In genomic region chr17:29103341-29103740, GRCh38 we compare ENCODE assay signal across 27 cellular contexts.
DNase-seq lines count a peak whose midpoint lies in the region; ATAC-seq and TF ChIP-seq lines count a peak whose summit lies in the region.
"Had no signal": no experiment of that assay in that cellular context is flagged by ENCODE, and none has a peak within 500 bp of the region (broad histone marks: within the 10 kb centered on the region; RNA-seq: fewer than 3 reads in every experiment).

No MANE protein-coding gene starts in this region.

- peak overlapping the region; percentile 46 for H3K4me2 ChIP-seq in mammary epithelial cell (ENCODE audit: insufficient read depth, low read depth, low read length)

- POLR2A ChIA-PET in HEK293 (lab: Yijun Ruan, JAX) = no interaction called here

- DNase-seq in 8988T = peak; percentile 53
- no peak for DNase-seq in mammary epithelial cell
- peak; percentile 67 for DNase-seq in posterior vena cava (ENCODE audit: low spot score)
- DNase-seq in transverse colon = no peak
- no peak for DNase-seq in T-helper 9 cell
- DNase-seq: activated CD4-positive, alpha-beta T cell treated with anti-CD3 and anti-CD28 coated beads, Interleukin-2, amount 10 ng/mL, durations not matched to agents 24 days and 14 days; activated naive CD8-positive, alpha-beta T cell treated with anti-CD3 and anti-CD28 coated beads, Interleukin-2, amount 10 ng/mL, durations not matched to agents 7 days and 5 days; aorta; BE2C; caudate nucleus; cortex of kidney; DMS 273 treated with DMSO at 0.1 percent for 48 hours; glutamatergic neuron; islet precursor cell; naive thymus-derived CD8-positive, alpha-beta T cell; NCI-H1436 treated with DMSO at 0.1 percent for 48 hours; NCI-H2081 treated with DMSO at 0.1 percent for 48 hours; NCI-H2227 treated with DMSO at 0.1 percent for 48 hours; NCI-H69; stimulated activated naive CD4-positive, alpha-beta T cell treated with Interleukin-2 at 50 U/mL for 16 hours; T1000 had no signal

- in situ Hi-C loops in mammary epithelial cell (cut with MboI; ENCODE audit: low sequenced_read_pairs in 2 of 2) = loop anchor here in 1 of 2 donors (25.0 kb wide), 1 partner anchor 366 kb away; the partner anchor contains the start of genes NEK8, TLCD1 and TRAF4
- in situ Hi-C loops in transverse colon (cut with MboI; ENCODE audit: low pct_ligation_motif_present in 1 of 4, low pct_unique_long_range_greater_than_20kb in 1 of 4, low sequenced_read_pairs in 3 of 4) = no loop called here

- CTCF ChIA-PET in HEK293 (lab: Yijun Ruan, JAX) (interaction anchor here (0.7 to 1.2 kb wide), 2 partner anchors 11 to 138 kb away, joined by 3 read pairs; no protein-coding TSS in a partner anchor), mammary epithelial cell (lab: Charles Lee; ENCODE audit: low non-redundant PET) (no interaction called here)

- no peaks in the 10 kb centered on the region for H4K20me1 ChIP-seq in mammary epithelial cell (ENCODE audit: insufficient read depth, low read length)

- no peak overlapping the region for H2AFZ ChIP-seq in mammary epithelial cell (ENCODE audit: low read depth, low read length)

- dilution Hi-C loops in mammary epithelial cell (cut with HindIII; ENCODE audit: low sequenced_read_pairs) = no loop called here

- 92% methylated on average over 4 of the region's 4 CpGs for WGBS in mammary epithelial cell (ENCODE audit: low coverage, missing lambda C conversion rate)
- WGBS in transverse colon (ENCODE audit: low coverage in 1 of 2), 2 donors = 87% methylated on average over 3 of the region's 4 CpGs; no CpG with 5 or more reads in 1 of the 2 donors

- H3K4me3 ChIP-seq in HEK293 (ENCODE audit: low read depth, low read length) (no peak overlapping the region), mammary epithelial cell (replicated peaks in 1 of 3; ENCODE audit: insufficient read depth in 1 of 3, low read depth in 2 of 3, low read length in 3 of 3) (no peak overlapping the region), transverse colon (no peak overlapping the region)
- H3K4me3 ChIP-seq: SJSA1, skin epidermis, suprapubic skin had no signal

- no peaks in the 10 kb centered on the region for H3K9me3 ChIP-seq in HEK293 (ENCODE audit: control insufficient read depth, insufficient read depth, low read depth, low read length)
- H3K9me3 ChIP-seq in mammary epithelial cell (replicated peaks; ENCODE audit: insufficient read depth, low read length) = no peaks in the 10 kb centered on the region
- H3K9me3 ChIP-seq in transverse colon = no peaks in the 10 kb centered on the region
- H3K9me3 ChIP-seq: BE2C, SJSA1, suprapubic skin had no signal

- no peak for TF ChIP-seq POLR2A in transverse colon (IDR thresholded peaks at IDR 0.05)

- BruUV-seq in mammary epithelial cell (replicated peaks; lab: Mats Ljungman, UMichigan) = no TSS peak

- no peaks in the 10 kb centered on the region for H3K79me2 ChIP-seq in mammary epithelial cell (ENCODE audit: insufficient read depth, low read length)

- TF ChIP-seq EP300 in transverse colon (IDR thresholded peaks at IDR 0.05; ENCODE audit: low read depth) = no peak

- ATAC-seq in GM18870 (IDR thresholded peaks at IDR 0.05; ENCODE audit: unreplicated experiment) = no peak
- ATAC-seq: naive thymus-derived CD8-positive, alpha-beta T cell had no signal

- peak overlapping the region; percentile 14 for H3K9ac ChIP-seq in mammary epithelial cell (ENCODE audit: insufficient read depth, low read length)

- H3K36me3 ChIP-seq in HEK293 (ENCODE audit: control insufficient read depth in 2 of 2, insufficient read depth in 1 of 2, low read length in 2 of 2) (peaks cover 3 to 34% of the 10 kb centered on the region in 2 experiments; a peak in 2 of 3 replicates), mammary epithelial cell (ENCODE audit: insufficient read depth, low read length) (peaks cover 16% of the 10 kb centered on the region), transverse colon (peaks cover 0 to 50% (median 20%) of the 10 kb centered on the region in 4 donors)
- H3K36me3 ChIP-seq: BE2C, SJSA1 had no signal

- H3K27me3 ChIP-seq in mammary epithelial cell (ENCODE audit: insufficient read depth, low read length) (no peaks in the 10 kb centered on the region), transverse colon (no peaks in the 10 kb centered on the region)
- H3K27me3 ChIP-seq: BE2C, SJSA1, suprapubic skin had no signal

- intact Hi-C loops in mammary epithelial cell (cut with micrococcal nuclease) (loop anchor here (2.0 kb wide), 1 partner anchor 139 kb away; no protein-coding TSS in a partner anchor), posterior vena cava (cut with DNase I) (no loop called here), transverse colon (cut with DNase I; ENCODE audit: low total_unique reads) (no loop called here)

- H3K4me1 ChIP-seq in HEK293 (ENCODE audit: control insufficient read depth, insufficient read depth, low read length) (no peaks in the 10 kb centered on the region), mammary epithelial cell (ENCODE audit: insufficient read depth, low read length) (peaks cover 30% of the 10 kb centered on the region), transverse colon (no peaks in the 10 kb centered on the region)
- H3K4me1 ChIP-seq: SJSA1 had no signal

- no peak for TF ChIP-seq CTCF in HEK293 (tag by site-specific recombination; IDR thresholded peaks at IDR 0.05)
- TF ChIP-seq CTCF in mammary epithelial cell (conservative IDR thresholded peaks at IDR 0.05 in 1 of 2, IDR thresholded peaks at IDR 0.05 in 1 of 2; ENCODE audit: extremely low read depth in 1 of 2, insufficient read depth in 1 of 2, low read depth in 1 of 2, low read length in 2 of 2) = no peak
- TF ChIP-seq CTCF in transverse colon (IDR thresholded peaks at IDR 0.05) = no peak

- H3K27ac ChIP-seq in HEK293 (ENCODE audit: extremely low read depth, low read depth, low read length) (no peak overlapping the region), mammary epithelial cell (ENCODE audit: insufficient read depth, low read depth, low read length) (peak overlapping the region; percentile 54), transverse colon (no peak overlapping the region)
- H3K27ac ChIP-seq: SJSA1, suprapubic skin, VCaP had no signal

TF ChIP-seq in HEK293, 187 proteins besides CTCF, POLR2A, EP300 and RAD21:
- no peak for TF ChIP-seq ZNF555 (tag by site-specific recombination; conservative IDR thresholded peaks at IDR 0.05)
- TF ChIP-seq SETDB1 (IDR thresholded peaks at IDR 0.05; ENCODE audit: insufficient read length, low read length) = no peak
- peak; percentile 52; the same call in 1 of the 2 replicates for TF ChIP-seq ZIC2 (tag by site-specific recombination; IDR thresholded peaks at IDR 0.05)
- no peak for TF ChIP-seq ZNF311 (tag by site-specific recombination; IDR thresholded peaks at IDR 0.05; ENCODE audit: borderline replicate concordance)
- no peak for TF ChIP-seq ZNF530 (tag by site-specific recombination; IDR thresholded peaks at IDR 0.05; ENCODE audit: low read depth)

Comparison
In these comparisons a context has a peak if more than half of its experiments do, and no peak if none do; other contexts are left out.
1. DNase-seq: peak in 8988T (single experiment) and posterior vena cava (single experiment); none in mammary epithelial cell (single experiment), transverse colon (single experiment) and T-helper 9 cell (single experiment).